17 cellular contexts compared by ENCODE assay signal in the genomic region with DNA sequence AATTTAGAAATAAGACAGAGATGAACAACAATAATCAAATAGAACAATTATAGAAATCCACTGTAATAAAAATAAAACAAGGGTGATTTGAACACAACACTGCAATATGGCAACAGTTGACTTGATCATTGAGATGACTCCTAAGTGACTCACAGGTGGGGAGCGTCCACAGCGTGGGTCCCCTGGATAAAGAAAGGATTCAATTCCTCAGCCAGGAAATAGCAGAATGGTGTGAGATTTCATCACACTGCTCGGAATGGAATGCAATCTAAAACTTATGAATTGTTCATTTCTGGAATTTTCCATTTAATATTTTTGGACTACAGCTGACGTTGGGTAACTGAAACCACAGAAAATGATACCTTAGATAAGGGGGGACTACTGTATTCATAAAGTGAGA.
DNase-seq lines count a peak whose midpoint lies in the region; ATAC-seq and TF ChIP-seq lines count a peak whose summit lies in the region.
"Had no signal": no experiment of that assay in that cellular context is flagged by ENCODE, and none has a peak within 500 bp of the region (broad histone marks: within the 10 kb centered on the region; RNA-seq: fewer than 3 reads in every experiment).

No MANE protein-coding gene starts in this region.

- H3K4ac ChIP-seq in neuronal stem cell (ENCODE audit: low read length), result no peak overlapping the region

- peak; percentile 71 for DNase-seq in GM03348 (ENCODE audit: low spot score)
- DNase-seq in fibroblast of mammary gland (ENCODE audit: low read depth), result peak; percentile 89
- peak; percentile 70 for DNase-seq in skeletal muscle cell (ENCODE audit: low read depth)
- DNase-seq in SIG-M5 treated with dmso at 0.1 percent for 504 hours (lab: John Stamatoyannopoulos, UW; ENCODE audit: unreplicated experiment), result no peak
- DNase-seq in NCI-H2107 treated with DMSO at 0.1 percent for 48 hours (lab: John Stamatoyannopoulos, UW; ENCODE audit: unreplicated experiment), result no peak
- DNase-seq in neuronal stem cell (ENCODE audit: low spot score), result no peak
- no peak for DNase-seq in spleen
- DNase-seq: CD4-positive, alpha-beta T cell; central memory CD4-positive, alpha-beta T cell; Karpas-422; left colon; NCI-H146; NCI-H526 treated with DMSO at 0.1 percent for 48 hours; substantia nigra; T-helper 1 cell had no signal

- H3K23ac ChIP-seq in neuronal stem cell (ENCODE audit: low read depth, low read length, poor library complexity), result no peak overlapping the region

- H3K18ac ChIP-seq in neuronal stem cell (ENCODE audit: low read length), result no peak overlapping the region

- H2BK15ac ChIP-seq in neuronal stem cell (ENCODE audit: low read length), result no peak overlapping the region

- H2AFZ ChIP-seq in neuronal stem cell (ENCODE audit: low read length), result no peak overlapping the region

- no peak overlapping the region for H2AK5ac ChIP-seq in neuronal stem cell (ENCODE audit: low read depth, low read length)

- peak; percentile 70 for ATAC-seq in SK-N-SH treated with all-trans-retinoic acid at 6 μM for 48 hours
- ATAC-seq: left colon, WTC11 had no signal

- H3K27ac ChIP-seq in neuronal stem cell (replicated peaks; ENCODE audit: low read length), result no peak overlapping the region
- no peak overlapping the region for H3K27ac ChIP-seq in spleen

- H3K9ac ChIP-seq in neuronal stem cell (ENCODE audit: low read depth, low read length, poor library complexity), result no peak overlapping the region

- no peak overlapping the region for H2BK5ac ChIP-seq in neuronal stem cell (ENCODE audit: low read length)

- no peak overlapping the region for H4K8ac ChIP-seq in neuronal stem cell (ENCODE audit: low read depth, low read length)

- H3K4me3 ChIP-seq in fibroblast of mammary gland (ENCODE audit: control insufficient read depth, low read depth, low read length) (no peak overlapping the region), skeletal muscle cell (ENCODE audit: low read depth, low read length) (no peak overlapping the region), neuronal stem cell (ENCODE audit: low read length in 2 of 2) (no peak overlapping the region), spleen (no peak overlapping the region)

- H3K4me2 ChIP-seq in neuronal stem cell (ENCODE audit: insufficient read depth, low read length, poor library complexity, severe bottlenecking), result no peak overlapping the region

- no CpG with 5 or more reads among the region's 4 CpGs for WGBS in neuronal stem cell (ENCODE audit: extremely low coverage in 2 of 2, insufficient read length in 2 of 2, insufficient replicate concordance in 1 of 2), 2 donors
- WGBS in spleen, 5 donors, result 60 to 76% (median 65%) methylated on average over 4 of the region's 4 CpGs

- H3K14ac ChIP-seq in neuronal stem cell (ENCODE audit: low read length), result no peak overlapping the region

- no peaks in the 10 kb centered on the region for H3K9me3 ChIP-seq in neuronal stem cell (replicated peaks in 1 of 2; ENCODE audit: control insufficient read depth in 2 of 2, insufficient read depth in 1 of 2, low read depth in 1 of 2, low read length in 2 of 2)
- H3K9me3 ChIP-seq in spleen, result peaks cover 0 to 14% (median 0%) of the 10 kb centered on the region in 8 donors

- H2BK120ac ChIP-seq in neuronal stem cell (ENCODE audit: low read depth, low read length), result no peak overlapping the region

- no peaks in the 10 kb centered on the region for H3K79me1 ChIP-seq in neuronal stem cell (ENCODE audit: low read depth, low read length)

- H2BK12ac ChIP-seq in neuronal stem cell (ENCODE audit: low read length), result no peak overlapping the region

- H3K4me1 ChIP-seq in neuronal stem cell (ENCODE audit: control insufficient read depth in 2 of 2, insufficient read depth in 1 of 2, low read depth in 1 of 2, low read length in 2 of 2), result no peaks in the 10 kb centered on the region
- no peaks in the 10 kb centered on the region for H3K4me1 ChIP-seq in spleen

- no peak for TF ChIP-seq POLR2A in spleen (IDR thresholded peaks at IDR 0.05)

- no peaks in the 10 kb centered on the region for H3K27me3 ChIP-seq in neuronal stem cell (ENCODE audit: control insufficient read depth in 3 of 3, insufficient read depth in 3 of 3, low read depth in 1 of 3, low read length in 3 of 3)
- H3K27me3 ChIP-seq in spleen (replicated peaks in 1 of 7), result no peaks in the 10 kb centered on the region

- no peaks in the 10 kb centered on the region for H3K36me3 ChIP-seq in neuronal stem cell (replicated peaks in 1 of 2; ENCODE audit: control insufficient read depth in 2 of 2, insufficient read depth in 2 of 2, low read length in 2 of 2)
- no peaks in the 10 kb centered on the region for H3K36me3 ChIP-seq in spleen

- no peak for TF ChIP-seq CTCF in fibroblast of mammary gland (conservative IDR thresholded peaks at IDR 0.05; ENCODE audit: control insufficient read depth, insufficient read depth, low read depth, low read length)
- TF ChIP-seq CTCF in spleen (IDR thresholded peaks at IDR 0.05 in 8 of 11, conservative IDR thresholded peaks at IDR 0.05 in 3 of 11), result no peak

- intact Hi-C loops in spleen (cut with DNase I; ENCODE audit: low total_unique reads), result no loop called here

- no peak overlapping the region for H4K91ac ChIP-seq in neuronal stem cell (ENCODE audit: low read depth, low read length, poor library complexity)

TF ChIP-seq in SK-N-SH treated with all-trans-retinoic acid at 6 μM for 48 hours, 23 proteins besides CTCF, POLR2A, EP300 and RAD21:
- TF ChIP-seq ZFP30 (CRISPR knock-in tag; IDR thresholded peaks at IDR 0.05) (no peak), GLIS3 (CRISPR knock-in tag; IDR thresholded peaks at IDR 0.05) (no peak), ISL1 (CRISPR knock-in tag; IDR thresholded peaks at IDR 0.05) (no peak), ZNF70 (CRISPR knock-in tag; IDR thresholded peaks at IDR 0.05) (no peak)
- TF ChIP-seq, protein P1, sequence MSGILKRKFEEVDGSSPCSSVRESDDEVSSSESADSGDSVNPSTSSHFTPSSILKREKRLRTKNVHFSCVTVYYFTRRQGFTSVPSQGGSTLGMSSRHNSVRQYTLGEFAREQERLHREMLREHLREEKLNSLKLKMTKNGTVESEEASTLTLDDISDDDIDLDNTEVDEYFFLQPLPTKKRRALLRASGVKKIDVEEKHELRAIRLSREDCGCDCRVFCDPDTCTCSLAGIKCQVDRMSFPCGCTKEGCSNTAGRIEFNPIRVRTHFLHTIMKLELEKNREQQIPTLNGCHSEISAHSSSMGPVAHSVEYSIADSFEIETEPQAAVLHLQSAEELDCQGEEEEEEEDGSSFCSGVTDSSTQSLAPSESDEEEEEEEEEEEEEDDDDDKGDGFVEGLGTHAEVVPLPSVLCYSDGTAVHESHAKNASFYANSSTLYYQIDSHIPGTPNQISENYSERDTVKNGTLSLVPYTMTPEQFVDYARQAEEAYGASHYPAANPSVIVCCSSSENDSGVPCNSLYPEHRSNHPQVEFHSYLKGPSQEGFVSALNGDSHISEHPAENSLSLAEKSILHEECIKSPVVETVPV (CRISPR knock-in tag; IDR thresholded peaks at IDR 0.05), result no peak

Comparison
In these comparisons a context has a peak if more than half of its experiments do, and no peak if none do; other contexts are left out.
1. DNase-seq: peak in GM03348 (single experiment), fibroblast of mammary gland (single experiment) and skeletal muscle cell (single experiment); none in SIG-M5 treated with dmso at 0.1 percent for 504 hours (single experiment), NCI-H2107 treated with DMSO at 0.1 percent for 48 hours (single experiment), neuronal stem cell (single experiment) and spleen (single experiment).